25 cellular contexts compared by ENCODE assay signal in the genomic region with DNA sequence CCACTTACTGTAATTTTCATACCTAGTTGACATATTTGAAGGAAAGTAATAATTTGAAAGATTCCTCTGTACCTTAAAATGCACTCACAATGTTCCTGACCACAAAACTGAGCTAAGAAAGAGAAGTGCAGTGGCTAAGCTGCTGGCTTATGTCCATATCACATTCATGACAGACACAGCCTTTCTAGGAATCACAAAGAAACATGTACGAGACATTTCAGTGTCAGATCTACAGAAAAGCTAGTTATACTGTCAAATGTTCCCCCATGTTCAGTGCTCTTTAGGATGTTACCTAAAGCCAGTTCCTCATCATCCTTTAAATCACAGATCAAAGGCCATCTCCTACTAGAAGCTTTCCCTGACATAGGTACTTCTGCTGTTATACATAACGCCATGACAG.
"Had no signal": no experiment of that assay in that cellular context is flagged by ENCODE, and none has a peak within 500 bp of the region (broad histone marks: within the 10 kb centered on the region; RNA-seq: fewer than 3 reads in every experiment).

No MANE protein-coding gene starts in this region.

- DNase-seq: effector memory CD8-positive, alpha-beta T cell; head of caudate nucleus; kidney; mucosa of descending colon; naive B cell; nucleus accumbens; ovary; posterior cingulate gyrus; psoas muscle; right cardiac atrium; sigmoid colon; spleen; stimulated activated CD4-positive, alpha-beta T cell treated with anti-CD3 and anti-CD28 coated beads, Interleukin-4, amount 100 ng/mL, for 4 hours; stimulated activated naive CD8-positive, alpha-beta T cell treated with anti-CD3 and anti-CD28 coated beads, Interleukin-15, Interleukin-2, amounts not matched to agents 100 U/mL and 50 U/mL, for 24 hours; substantia nigra; testis; tibial artery had no signal

- H3K36me3 Mint-ChIP-seq: memory B cell; naive B cell; natural killer cell treated with Interleukin-12 subunit alpha and Interleukin-12 subunit beta and Interleukin-15 and Interleukin-18, amount 100 ng/mL, for 72 hours; stimulated activated memory B cell treated with anti-CD40 and anti-IgM and Interleukin-4, amounts not matched to agents 10 μg/mL and 1 μg/mL and 100 μg/mL, for 72 hours; type B pancreatic cell had no signal

- H3K36me3 ChIP-seq: ovary, sigmoid colon, spleen, tibial artery had no signal

- FAIRE-seq: endometrium, frontal cortex, kidney had no signal

- H3K4me1 Mint-ChIP-seq: memory B cell; naive B cell; stimulated activated memory B cell treated with anti-CD40 and anti-IgM and Interleukin-4, amounts not matched to agents 10 μg/mL and 1 μg/mL and 100 μg/mL, for 72 hours had no signal

- H3K27me3 ChIP-seq: ovary, testis, tibial artery had no signal

- H3K27ac Mint-ChIP-seq: effector memory CD8-positive, alpha-beta T cell; memory B cell; natural killer cell treated with Interleukin-12 subunit alpha and Interleukin-12 subunit beta and Interleukin-15 and Interleukin-18, amount 100 ng/mL, for 72 hours; stimulated activated memory B cell treated with anti-CD40 and anti-IgM and Interleukin-4, amounts not matched to agents 10 μg/mL and 1 μg/mL and 100 μg/mL, for 72 hours; type B pancreatic cell had no signal

- H3K4me1 ChIP-seq: sigmoid colon, spleen, testis had no signal

- H3K4me3 ChIP-seq: coronary artery, lung, mucosa of descending colon, ovary, psoas muscle, sigmoid colon, spleen, testis, tibial artery had no signal

- H3K27ac ChIP-seq: coronary artery, ovary, psoas muscle, sigmoid colon, spleen, testis, tibial artery had no signal

- H3K9me3 Mint-ChIP-seq: effector memory CD8-positive, alpha-beta T cell; memory B cell; natural killer cell treated with Interleukin-12 subunit alpha and Interleukin-12 subunit beta and Interleukin-15 and Interleukin-18, amount 100 ng/mL, for 72 hours; stimulated activated memory B cell treated with anti-CD40 and anti-IgM and Interleukin-4, amounts not matched to agents 10 μg/mL and 1 μg/mL and 100 μg/mL, for 72 hours; type B pancreatic cell had no signal

- H3K9me3 ChIP-seq: mucosa of descending colon, ovary, psoas muscle, sigmoid colon, spleen, testis, tibial artery had no signal

- H3K4me3 Mint-ChIP-seq: effector memory CD8-positive, alpha-beta T cell; memory B cell; naive B cell; natural killer cell treated with Interleukin-12 subunit alpha and Interleukin-12 subunit beta and Interleukin-15 and Interleukin-18, amount 100 ng/mL, for 72 hours; stimulated activated memory B cell treated with anti-CD40 and anti-IgM and Interleukin-4, amounts not matched to agents 10 μg/mL and 1 μg/mL and 100 μg/mL, for 72 hours; type B pancreatic cell had no signal
